8 cellular contexts compared by ENCODE assay signal in genomic region chr1:226687476-226687875, GRCh38.
DNase-seq lines count a peak whose midpoint lies in the region; ATAC-seq and TF ChIP-seq lines count a peak whose summit lies in the region.

No MANE protein-coding gene starts in this region.

- peak; percentile 67 for ATAC-seq in SK-N-SH treated with all-trans-retinoic acid at 6 μM for 48 hours
- no peak for ATAC-seq in HG02763 (IDR thresholded peaks at IDR 0.05; ENCODE audit: unreplicated experiment)

- TF ChIP-seq CTCF in coronary artery (IDR thresholded peaks at IDR 0.05) (no peak), brain microvascular endothelial cell (IDR thresholded peaks at IDR 0.05; ENCODE audit: low read depth, low read length, missing control alignments) (no peak)

- H3K4me3 ChIP-seq in coronary artery: no peak overlapping the region
- no peak overlapping the region for H3K4me3 ChIP-seq in brain microvascular endothelial cell (ENCODE audit: low read depth, low read length)

- no peaks in the 10 kb centered on the region for H3K27me3 ChIP-seq in brain microvascular endothelial cell (replicated peaks)

- peak overlapping the region; percentile 59 to 73 for H3K27ac ChIP-seq in coronary artery
- no peak overlapping the region for H3K27ac ChIP-seq in brain microvascular endothelial cell

- in situ Hi-C loops in brain microvascular endothelial cell (cut with HindIII; ENCODE audit: low pct_ligation_motif_present, low sequenced_read_pairs): no loop called here

- no peaks in the 10 kb centered on the region for H3K36me3 ChIP-seq in brain microvascular endothelial cell (replicated peaks)

- DNase-seq in DMS153 treated with DMSO at 0.1 percent for 48 hours (lab: John Stamatoyannopoulos, UW; ENCODE audit: unreplicated experiment) (peak; percentile 21), coronary artery (ENCODE audit: low spot score) (no peak), pons (ENCODE audit: low spot score) (peak; percentile 64), LoVo (ENCODE audit: low spot score) (no peak), NK-92 (lab: John Stamatoyannopoulos, UW; ENCODE audit: unreplicated experiment) (no peak), brain microvascular endothelial cell (no peak)

TF ChIP-seq in SK-N-SH treated with all-trans-retinoic acid at 6 μM for 48 hours, 23 proteins besides CTCF, POLR2A, EP300 and RAD21:
- TF ChIP-seq ARNTL (CRISPR knock-in tag; IDR thresholded peaks at IDR 0.05; ENCODE audit: borderline replicate concordance, low read depth) (no peak), ZNF565 (CRISPR knock-in tag; conservative IDR thresholded peaks at IDR 0.05; ENCODE audit: low read depth) (no peak), ESRRG (CRISPR knock-in tag; IDR thresholded peaks at IDR 0.05) (no peak), OSR1 (CRISPR knock-in tag; IDR thresholded peaks at IDR 0.05) (no peak), ZNF8 (CRISPR knock-in tag; IDR thresholded peaks at IDR 0.05) (no peak), TOX (CRISPR knock-in tag; IDR thresholded peaks at IDR 0.05; ENCODE audit: borderline replicate concordance) (no peak), GLIS3 (CRISPR knock-in tag; IDR thresholded peaks at IDR 0.05) (no peak), CREB5 (CRISPR knock-in tag; IDR thresholded peaks at IDR 0.05; ENCODE audit: low read depth) (no peak), ZFP30 (CRISPR knock-in tag; IDR thresholded peaks at IDR 0.05) (no peak), ZFP3 (CRISPR knock-in tag; IDR thresholded peaks at IDR 0.05) (no peak), BACH2 (CRISPR knock-in tag; IDR thresholded peaks at IDR 0.05; ENCODE audit: borderline replicate concordance) (no peak), CSDC2 (CRISPR knock-in tag; IDR thresholded peaks at IDR 0.05) (no peak), ISL1 (CRISPR knock-in tag; IDR thresholded peaks at IDR 0.05) (no peak)

Comparison
In these comparisons a context has a peak if more than half of its experiments do, and no peak if none do; other contexts are left out.
1. DNase-seq: peak in DMS153 treated with DMSO at 0.1 percent for 48 hours (single experiment) and pons (single experiment); none in coronary artery (single experiment), LoVo (single experiment), NK-92 (single experiment) and brain microvascular endothelial cell (single experiment).